ENCODE assay signal across 16 cellular contexts in the genomic region with DNA sequence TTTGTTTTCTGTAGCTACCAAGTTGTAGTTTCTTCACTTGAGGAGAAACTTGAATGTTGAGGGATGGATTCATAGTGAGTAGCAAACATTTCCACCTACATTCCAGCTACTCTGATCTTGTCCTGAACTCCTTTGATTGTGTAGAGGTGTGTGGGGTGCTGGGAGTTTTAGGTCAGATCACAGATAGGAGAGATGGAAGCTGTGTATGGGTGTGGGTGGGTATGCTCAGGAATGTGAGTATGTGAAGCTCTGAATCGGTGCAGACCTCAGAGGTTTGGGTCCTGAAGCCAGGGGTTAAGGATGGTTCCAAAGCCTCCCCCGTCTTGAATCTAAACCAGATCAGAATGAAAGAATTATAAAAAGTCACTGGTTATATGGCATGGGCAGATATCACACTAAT.
"Had no signal": no experiment of that assay in that cellular context is flagged by ENCODE, and none has a peak within 500 bp of the region (broad histone marks: within the 10 kb centered on the region; RNA-seq: fewer than 3 reads in every experiment).

No MANE protein-coding gene starts in this region.

- H3K36me3 Mint-ChIP-seq: memory B cell had no signal

- H3K27ac Mint-ChIP-seq: activated naive CD8-positive, alpha-beta T cell; activated T-cell treated with anti-CD3 and anti-CD28 coated beads, Interleukin-2, amount 50 U/mL, for 24 hours; memory B cell had no signal

- H3K27ac ChIP-seq: parathyroid adenoma, right atrium auricular region had no signal

- H3K4me1 Mint-ChIP-seq: memory B cell had no signal

- DNase-seq: activated effector memory CD4-positive, alpha-beta T cell treated with anti-CD3 and anti-CD28 coated beads, Interleukin-2, amount 50 U/mL, for 16 hours; activated T-cell treated with anti-CD3 and anti-CD28 coated beads, Interleukin-2, amount 50 U/mL, for 24 hours; amygdala; foreskin melanocyte; islet precursor cell; left lung; spleen; stimulated activated CD4-positive, alpha-beta T cell treated with anti-CD3 and anti-CD28 coated beads, Interleukin-1b, Interleukin-23, amount 100 ng/mL, for 48 hours; stimulated activated naive CD4-positive, alpha-beta T cell; substantia nigra; T-helper 2 cell had no signal

- H3K27me3 ChIP-seq: left lung, right atrium auricular region, spleen had no signal

- H3K36me3 ChIP-seq: left lung, right atrium auricular region, spleen had no signal

- H3K27me3 Mint-ChIP-seq: activated T-cell treated with anti-CD3 and anti-CD28 coated beads, Interleukin-2, amount 50 U/mL, for 24 hours had no signal

- H3K9me3 ChIP-seq: left lung, right atrium auricular region, spleen had no signal

- H3K4me3 ChIP-seq: left lung, right atrium auricular region, spleen had no signal

- H3K9me3 Mint-ChIP-seq: activated T-cell treated with anti-CD3 and anti-CD28 coated beads, Interleukin-2, amount 50 U/mL, for 24 hours; memory B cell; neural crest cell had no signal

- H2AFZ ChIP-seq: parathyroid adenoma had no signal

- H3K4me3 Mint-ChIP-seq: activated naive CD8-positive, alpha-beta T cell; activated T-cell treated with anti-CD3 and anti-CD28 coated beads, Interleukin-2, amount 50 U/mL, for 24 hours; memory B cell; neural crest cell had no signal
